18 cellular contexts compared by ENCODE assay signal in genomic region chr12:9024512-9024911, GRCh38. TPM values are rescaled to one million over a fixed set of nuclear protein-coding genes. Genes with fewer than 3 reads are reported as not detected.
DNase-seq lines count a peak whose midpoint lies in the region; ATAC-seq and TF ChIP-seq lines count a peak whose summit lies in the region.
"Had no signal": no experiment of that assay in that cellular context is flagged by ENCODE, and none has a peak within 500 bp of the region (broad histone marks: within the 10 kb centered on the region; RNA-seq: fewer than 3 reads in every experiment).

No MANE protein-coding gene starts in this region.

- no peaks in the 10 kb centered on the region for H3K27me3 Mint-ChIP-seq in CD4-positive, CD25-positive, alpha-beta regulatory T cell
- no peaks in the 10 kb centered on the region for H3K27me3 Mint-ChIP-seq in stimulated activated naive B cell treated with anti-CD40 and anti-IgM and Interleukin-4, amounts not matched to agents 10 μg/mL and 1 μg/mL and 100 μg/mL, for 72 hours

- peak overlapping the region in 6 of 11 experiments; percentile 1 to 82 (median 41); a peak in 9 of 22 replicates for H3K4me2 ChIP-seq in BLaER1 treated with 17β-estradiol and CSF1 and Interleukin-3, amounts not matched to agents 10 nM and 100 nM

- H3K4me3 ChIP-seq in BLaER1 treated with 17β-estradiol and CSF1 and Interleukin-3, amounts not matched to agents 10 nM and 100 nM: no peak overlapping the region
- H3K4me3 ChIP-seq in CD4-positive, CD25-positive, alpha-beta regulatory T cell (ENCODE audit: low read depth, low read length): peak overlapping the region; percentile 60
- no peak overlapping the region for H3K4me3 ChIP-seq in Peyer's patch
- H3K4me3 ChIP-seq in heart left ventricle: no peak overlapping the region
- H3K4me3 ChIP-seq: SJSA1 had no signal

- WGBS in heart left ventricle, 4 donors: 92 to 97% (median 95%) methylated on average over 2 of the region's 2 CpGs

- no peak overlapping the region for H3K9ac ChIP-seq in BLaER1 treated with 17β-estradiol and CSF1 and Interleukin-3, amounts not matched to agents 10 nM and 100 nM

- TF ChIP-seq POLR2A in Peyer's patch (IDR thresholded peaks at IDR 0.05): no peak
- no peak for TF ChIP-seq POLR2A in heart left ventricle (IDR thresholded peaks at IDR 0.05)

- TF ChIP-seq CTCF in Peyer's patch (IDR thresholded peaks at IDR 0.05) (no peak), omental fat pad (IDR thresholded peaks at IDR 0.05) (no peak), heart left ventricle (IDR thresholded peaks at IDR 0.05) (no peak)

- H3K36me3 Mint-ChIP-seq in CD4-positive, CD25-positive, alpha-beta regulatory T cell: peaks cover 9% of the 10 kb centered on the region
- H3K36me3 Mint-ChIP-seq in stimulated activated naive B cell treated with anti-CD40 and anti-IgM and Interleukin-4, amounts not matched to agents 10 μg/mL and 1 μg/mL and 100 μg/mL, for 72 hours: no peaks in the 10 kb centered on the region

- H3K27ac Mint-ChIP-seq in CD4-positive, CD25-positive, alpha-beta regulatory T cell: no peak overlapping the region
- H3K27ac Mint-ChIP-seq in stimulated activated naive B cell treated with anti-CD40 and anti-IgM and Interleukin-4, amounts not matched to agents 10 μg/mL and 1 μg/mL and 100 μg/mL, for 72 hours: no peak overlapping the region

- H3K4me1 ChIP-seq in BLaER1 treated with 17β-estradiol and CSF1 and Interleukin-3, amounts not matched to agents 10 nM and 100 nM: peaks cover 0 to 22% (median 4%) of the 10 kb centered on the region in 10 experiments; a peak in 10 of 20 replicates
- peaks cover 43% of the 10 kb centered on the region for H3K4me1 ChIP-seq in CD4-positive, CD25-positive, alpha-beta regulatory T cell (ENCODE audit: control insufficient read depth, insufficient read depth, low read length, poor library complexity, severe bottlenecking)
- no peaks in the 10 kb centered on the region for H3K4me1 ChIP-seq in Peyer's patch
- peaks cover 0 to 33% (median 0%) of the 10 kb centered on the region in 12 donors for H3K4me1 ChIP-seq in heart left ventricle
- H3K4me1 ChIP-seq: SJSA1 had no signal

- H3K4me1 Mint-ChIP-seq in CD4-positive, CD25-positive, alpha-beta regulatory T cell: peaks cover 6 to 42% (median 25%) of the 10 kb centered on the region in 4 donors
- peaks cover 5 to 10% of the 10 kb centered on the region in 2 donors for H3K4me1 Mint-ChIP-seq in stimulated activated naive B cell treated with anti-CD40 and anti-IgM and Interleukin-4, amounts not matched to agents 10 μg/mL and 1 μg/mL and 100 μg/mL, for 72 hours

- H3K9me3 Mint-ChIP-seq in CD4-positive, CD25-positive, alpha-beta regulatory T cell: peaks cover 0 to 2% (median 0%) of the 10 kb centered on the region in 7 donors
- peaks cover 0 to 1% of the 10 kb centered on the region in 2 donors for H3K9me3 Mint-ChIP-seq in stimulated activated naive B cell treated with anti-CD40 and anti-IgM and Interleukin-4, amounts not matched to agents 10 μg/mL and 1 μg/mL and 100 μg/mL, for 72 hours

- ATAC-seq in CD4-positive, CD25-positive, alpha-beta regulatory T cell (ENCODE audit: low read depth in 2 of 2): no peak
- peak; percentile 51 to 58 for ATAC-seq in stimulated activated naive B cell treated with anti-CD40 and anti-IgM and Interleukin-4, amounts not matched to agents 10 μg/mL and 1 μg/mL and 100 μg/mL, for 72 hours (replicated peaks)
- ATAC-seq in omental fat pad (ENCODE audit: low FRiP score) (no peak), heart left ventricle (no peak), GM19395 (IDR thresholded peaks at IDR 0.05; ENCODE audit: unreplicated experiment) (no peak)

- no peak overlapping the region for H3K27ac ChIP-seq in BLaER1 treated with 17β-estradiol and CSF1 and Interleukin-3, amounts not matched to agents 10 nM and 100 nM
- peak overlapping the region; percentile 77 for H3K27ac ChIP-seq in CD4-positive, CD25-positive, alpha-beta regulatory T cell (ENCODE audit: insufficient read depth, low read length, poor library complexity, severe bottlenecking)
- peak overlapping the region; percentile 41 to 47 (median 44) for H3K27ac ChIP-seq in Peyer's patch
- H3K27ac ChIP-seq in heart left ventricle: peak overlapping the region in 1 of 12 donors; percentile 79
- H3K27ac ChIP-seq: C4-2B, SJSA1 had no signal

- H3K36me3 ChIP-seq in BLaER1 treated with 17β-estradiol and CSF1 and Interleukin-3, amounts not matched to agents 10 nM and 100 nM: no peaks in the 10 kb centered on the region
- no peaks in the 10 kb centered on the region for H3K36me3 ChIP-seq in CD4-positive, CD25-positive, alpha-beta regulatory T cell (ENCODE audit: control insufficient read depth, insufficient read depth, low read length)
- no peaks in the 10 kb centered on the region for H3K36me3 ChIP-seq in Peyer's patch
- H3K36me3 ChIP-seq in heart left ventricle: no peaks in the 10 kb centered on the region
- H3K36me3 ChIP-seq: SJSA1 had no signal

- no peak for DNase-seq in CD4-positive, CD25-positive, alpha-beta regulatory T cell
- no peak for DNase-seq in Peyer's patch
- no peak for DNase-seq in stimulated activated naive B cell treated with anti-CD40 and anti-IgM and Interleukin-4, amounts not matched to agents 10 μg/mL and 1 μg/mL and 100 μg/mL, for 72 hours
- DNase-seq in omental fat pad (ENCODE audit: low spot score): no peak
- DNase-seq in heart left ventricle: no peak
- DNase-seq: ACHN, DMS153, H7, NCI-H1417, NCI-H187, NCI-H2227 treated with DMSO at 0.1 percent for 48 hours, NCI-H524 had no signal

- H4K20me1 ChIP-seq in BLaER1 treated with 17β-estradiol and CSF1 and Interleukin-3, amounts not matched to agents 10 nM and 100 nM: no peaks in the 10 kb centered on the region

- H3K27me3 ChIP-seq in BLaER1 treated with 17β-estradiol and CSF1 and Interleukin-3, amounts not matched to agents 10 nM and 100 nM: no peaks in the 10 kb centered on the region
- H3K27me3 ChIP-seq in CD4-positive, CD25-positive, alpha-beta regulatory T cell (ENCODE audit: control insufficient read depth, insufficient read depth, low read length): no peaks in the 10 kb centered on the region
- H3K27me3 ChIP-seq in Peyer's patch (no peaks in the 10 kb centered on the region), heart left ventricle (no peaks in the 10 kb centered on the region)
- H3K27me3 ChIP-seq: SJSA1 had no signal

- H3K9me3 ChIP-seq in BLaER1 treated with 17β-estradiol and CSF1 and Interleukin-3, amounts not matched to agents 10 nM and 100 nM (replicated peaks in 1 of 11): no peaks in the 10 kb centered on the region
- H3K9me3 ChIP-seq in CD4-positive, CD25-positive, alpha-beta regulatory T cell (ENCODE audit: control insufficient read depth in 2 of 2, low read length in 2 of 2): no peaks in the 10 kb centered on the region
- H3K9me3 ChIP-seq in Peyer's patch (no peaks in the 10 kb centered on the region), heart left ventricle (no peaks in the 10 kb centered on the region)
- H3K9me3 ChIP-seq: SJSA1 had no signal

- intact Hi-C loops in heart left ventricle (cut with DNase I): no loop called here

- H3K4me3 Mint-ChIP-seq in CD4-positive, CD25-positive, alpha-beta regulatory T cell: no peak overlapping the region
- no peak overlapping the region for H3K4me3 Mint-ChIP-seq in stimulated activated naive B cell treated with anti-CD40 and anti-IgM and Interleukin-4, amounts not matched to agents 10 μg/mL and 1 μg/mL and 100 μg/mL, for 72 hours

RNA-seq across cellular contexts. Expression of gene KLRG1, which starts 35.2 kb away (rescaled TPM):
- 4.8 TPM for total RNA-seq in CD4-positive, CD25-positive, alpha-beta regulatory T cell
- polyA plus RNA-seq in CD4-positive, CD25-positive, alpha-beta regulatory T cell: 10 to 100 TPM; 15.8 to 22.2 (median 16.6) TPM
- 10 to 100 TPM in 1 of 4 donors, 1 to 10 TPM in 2, not detected in 1; 1.0 to 29.7 (median 1.6) TPM for total RNA-seq in Peyer's patch
- 10 to 100 TPM in 1 of 4 donors, 1 to 10 TPM in 3; 2.3 to 17.0 (median 6.3) TPM for total RNA-seq in omental fat pad
- 1 to 10 TPM in 8 of 9 donors, not detected in 1; 2.6 to 9.1 (median 4.4) TPM for total RNA-seq in heart left ventricle
- 1 to 10 TPM; 3.6 to 4.1 TPM for polyA plus RNA-seq in heart left ventricle
- total RNA-seq: HT-29, M059J had no signal

Comparison
In these comparisons a context has a peak if more than half of its experiments do, and no peak if none do; other contexts are left out.
1. H3K27ac ChIP-seq: peak in CD4-positive, CD25-positive, alpha-beta regulatory T cell (single experiment) and Peyer's patch (4 of 4); none in BLaER1 treated with 17β-estradiol and CSF1 and Interleukin-3, amounts not matched to agents 10 nM and 100 nM (0 of 11).
2. ATAC-seq: peak in stimulated activated naive B cell treated with anti-CD40 and anti-IgM and Interleukin-4, amounts not matched to agents 10 μg/mL and 1 μg/mL and 100 μg/mL, for 72 hours (2 of 2); none in CD4-positive, CD25-positive, alpha-beta regulatory T cell (0 of 2), omental fat pad (single experiment), heart left ventricle (0 of 4) and GM19395 (single experiment).